12 cellular contexts compared by ENCODE assay signal in the genomic region with DNA sequence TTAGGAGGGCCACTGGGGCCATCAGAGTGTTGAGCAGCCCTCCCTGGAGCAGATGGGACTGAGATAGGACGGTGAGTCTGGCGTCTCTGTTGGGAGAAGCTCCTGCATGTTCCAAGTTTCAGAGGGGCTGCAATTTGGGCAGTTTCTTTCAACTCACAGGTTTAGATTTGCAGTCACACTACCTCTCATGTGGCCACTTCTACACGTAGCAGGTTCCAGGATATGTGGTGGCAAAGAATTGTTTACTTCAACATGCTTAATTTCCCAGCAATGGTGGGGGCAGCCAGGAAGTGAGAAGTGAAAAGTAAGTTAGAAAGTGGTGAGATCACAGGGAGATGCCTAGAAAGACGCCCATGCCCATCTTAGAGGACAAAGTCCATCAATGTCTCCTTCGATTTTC. TPM values are rescaled to one million over a fixed set of nuclear protein-coding genes. Genes with fewer than 3 reads are reported as not detected.
DNase-seq lines count a peak whose midpoint lies in the region; ATAC-seq and TF ChIP-seq lines count a peak whose summit lies in the region.
"Had no signal": no experiment of that assay in that cellular context is flagged by ENCODE, and none has a peak within 500 bp of the region (broad histone marks: within the 10 kb centered on the region; RNA-seq: fewer than 3 reads in every experiment).

No MANE protein-coding gene starts in this region.

- peaks cover 74% of the 10 kb centered on the region for H3K36me3 Mint-ChIP-seq in activated CD4-positive, alpha-beta memory T cell treated with anti-CD3 and anti-CD28 coated beads, Interleukin-2, amount 10 ng/mL, durations not matched to agents 7 days and 5 days (ENCODE audit: low read depth)
- H3K36me3 Mint-ChIP-seq in immature natural killer cell (peaks cover 0 to 15% (median 0%) of the 10 kb centered on the region in 3 donors), HFFc6 (ENCODE audit: low read depth) (peaks cover 14% of the 10 kb centered on the region; the same call in 1 of the 2 replicates)

- CTCF ChIA-PET in activated CD4-positive, alpha-beta memory T cell treated with anti-CD3 and anti-CD28 coated beads, Interleukin-2, amount 10 ng/mL, durations not matched to agents 7 days and 5 days (lab: Charles Lee): interaction anchor here (0.8 to 3.5 kb wide), 6 partner anchors 8 to 34 kb away, joined by 3 to 21 read pairs (median 4); no protein-coding TSS in a partner anchor

- peak overlapping the region; percentile 84 for H3K27ac Mint-ChIP-seq in activated CD4-positive, alpha-beta memory T cell treated with anti-CD3 and anti-CD28 coated beads, Interleukin-2, amount 10 ng/mL, durations not matched to agents 7 days and 5 days
- H3K27ac Mint-ChIP-seq in immature natural killer cell (peak overlapping the region; percentile 51 to 84 (median 69)), HFFc6 (no peak overlapping the region)

- intact Hi-C loops in cardiac septum (cut with DNase I): no loop called here
- intact Hi-C loops in Right ventricle myocardium superior (cut with DNase I): no loop called here
- intact Hi-C loops in head of caudate nucleus (cut with DNase I): loop anchor here (10.0 kb wide), 1 partner anchor 179 kb away; no protein-coding TSS in a partner anchor
- intact Hi-C loops in psoas muscle (cut with DNase I): no loop called here

- peak overlapping the region; percentile 30 for H3K4me3 Mint-ChIP-seq in activated CD4-positive, alpha-beta memory T cell treated with anti-CD3 and anti-CD28 coated beads, Interleukin-2, amount 10 ng/mL, durations not matched to agents 7 days and 5 days
- H3K4me3 Mint-ChIP-seq in immature natural killer cell: peak overlapping the region in 4 of 5 donors; percentile 34 to 60 (median 50)
- H3K4me3 Mint-ChIP-seq in HFFc6: no peak overlapping the region

- whole genome bisulfite sequencing in thymus: 75% methylated on average over 5 of the region's 5 CpGs
- 44 to 63% (median 51%) methylated on average over 5 of the region's 5 CpGs for WGBS in psoas muscle, 3 donors

- no peaks in the 10 kb centered on the region for H3K27me3 Mint-ChIP-seq in activated CD4-positive, alpha-beta memory T cell treated with anti-CD3 and anti-CD28 coated beads, Interleukin-2, amount 10 ng/mL, durations not matched to agents 7 days and 5 days
- H3K27me3 Mint-ChIP-seq in immature natural killer cell (ENCODE audit: low read depth in 3 of 3) (peaks cover 0 to 2% (median 0%) of the 10 kb centered on the region in 3 donors), HFFc6 (ENCODE audit: insufficient read depth) (peaks cover 3% of the 10 kb centered on the region; the same call in 1 of the 2 replicates)

- no peak overlapping the region for H3K4me3 ChIP-seq in thymus (ENCODE audit: low read length)
- no peak overlapping the region for H3K4me3 ChIP-seq in psoas muscle
- H3K4me3 ChIP-seq: colonic mucosa had no signal

- H3K36me3 ChIP-seq in thymus (ENCODE audit: control insufficient read depth, insufficient read depth) (peaks cover 7% of the 10 kb centered on the region), psoas muscle (ENCODE audit: insufficient read depth in 1 of 2, low read depth in 1 of 2) (no peaks in the 10 kb centered on the region)
- H3K36me3 ChIP-seq: colonic mucosa had no signal

- DNase-seq in cardiac septum (ENCODE audit: low spot score) (peak; percentile 33), Right ventricle myocardium superior (no peak), immature natural killer cell (peak in 2 of 3 donors; percentile 16 to 17), head of caudate nucleus (no peak), psoas muscle (no peak), HFFc6 (no peak)
- peak; percentile 68 for DNase-seq in activated CD4-positive, alpha-beta memory T cell treated with anti-CD3 and anti-CD28 coated beads, Interleukin-2, amount 10 ng/mL, durations not matched to agents 7 days and 5 days
- DNase-seq: ACHN, colonic mucosa, GDM1, glutamatergic neuron had no signal

- H3K4me1 ChIP-seq in thymus (ENCODE audit: control insufficient read depth, insufficient read depth, low read length): peaks cover 35% of the 10 kb centered on the region
- H3K4me1 ChIP-seq in psoas muscle: peaks cover 68% of the 10 kb centered on the region
- H3K4me1 ChIP-seq: colonic mucosa had no signal

- POLR2A ChIA-PET in activated CD4-positive, alpha-beta memory T cell treated with anti-CD3 and anti-CD28 coated beads, Interleukin-2, amount 10 ng/mL, durations not matched to agents 7 days and 5 days (lab: Charles Lee): interaction anchor here (1.1 to 12.1 kb wide), 19 partner anchors 6 to 406 kb away, joined by 3 to 120 read pairs (median 11); no protein-coding TSS in a partner anchor

- no peaks in the 10 kb centered on the region for H3K9me3 ChIP-seq in thymus (ENCODE audit: control insufficient read depth)
- no peaks in the 10 kb centered on the region for H3K9me3 ChIP-seq in psoas muscle
- H3K9me3 ChIP-seq: colonic mucosa had no signal

- no peaks in the 10 kb centered on the region for H3K9me3 Mint-ChIP-seq in activated CD4-positive, alpha-beta memory T cell treated with anti-CD3 and anti-CD28 coated beads, Interleukin-2, amount 10 ng/mL, durations not matched to agents 7 days and 5 days
- H3K9me3 Mint-ChIP-seq in immature natural killer cell (no peaks in the 10 kb centered on the region), HFFc6 (no peaks in the 10 kb centered on the region)

- H3K27ac ChIP-seq in thymus (ENCODE audit: low read depth) (peak overlapping the region; percentile 3), psoas muscle (no peak overlapping the region)
- H3K27ac ChIP-seq: colonic mucosa had no signal

- no peaks in the 10 kb centered on the region for H3K27me3 ChIP-seq in thymus (ENCODE audit: control insufficient read depth, insufficient read depth)
- no peaks in the 10 kb centered on the region for H3K27me3 ChIP-seq in psoas muscle (ENCODE audit: insufficient read depth in 3 of 3, low read length in 2 of 3)
- H3K27me3 ChIP-seq: colonic mucosa had no signal

- ATAC-seq in Right ventricle myocardium superior (ENCODE audit: poor library complexity) (no peak), psoas muscle (no peak)

- no peak for TF ChIP-seq CTCF in psoas muscle (IDR thresholded peaks at IDR 0.05)
- TF ChIP-seq CTCF in HFFc6 (IDR thresholded peaks at IDR 0.05): no peak

- H3K4me1 Mint-ChIP-seq in activated CD4-positive, alpha-beta memory T cell treated with anti-CD3 and anti-CD28 coated beads, Interleukin-2, amount 10 ng/mL, durations not matched to agents 7 days and 5 days: peaks cover 96% of the 10 kb centered on the region
- H3K4me1 Mint-ChIP-seq in immature natural killer cell: peaks cover 89 to 95% of the 10 kb centered on the region in 2 donors
- H3K4me1 Mint-ChIP-seq in HFFc6 (ENCODE audit: low read depth): peaks cover 21% of the 10 kb centered on the region

RNA-seq across cellular contexts. Expression of gene NCK2, which starts 9.3 kb away (rescaled TPM):
- total RNA-seq in cardiac septum: 33.2 TPM
- 32.3 TPM for total RNA-seq in Right ventricle myocardium superior
- 10 to 100 TPM; 70.8 to 75.9 TPM for total RNA-seq in activated CD4-positive, alpha-beta memory T cell treated with anti-CD3 and anti-CD28 coated beads, Interleukin-2, amount 10 ng/mL, durations not matched to agents 7 days and 5 days
- 10 to 100 TPM; 10.7 to 22.1 (median 16.2) TPM for polyA plus RNA-seq in immature natural killer cell
- polyA plus RNA-seq in thymus: 31.4 TPM
- total RNA-seq in psoas muscle: 10 to 100 TPM; 33.9 to 53.1 (median 41.1) TPM
- 100 to 1,000 TPM in 1 of 3 donors, 10 to 100 TPM in 2; 26.5 to 111 (median 39.6) TPM for polyA plus RNA-seq in psoas muscle
- 10 to 100 TPM; 18.6 to 20.2 (median 19.8) TPM for total RNA-seq in HFFc6 (2021; fragmentation: NEBNext Ultra II Directional; extraction: Animal tissue kit (Norgen Biotek cat#: 25700))

Comparison
In these comparisons a context has a peak if more than half of its experiments do, and no peak if none do; other contexts are left out.
1. DNase-seq: peak in cardiac septum (single experiment), activated CD4-positive, alpha-beta memory T cell treated with anti-CD3 and anti-CD28 coated beads, Interleukin-2, amount 10 ng/mL, durations not matched to agents 7 days and 5 days (single experiment) and immature natural killer cell (2 of 3); none in Right ventricle myocardium superior (single experiment), head of caudate nucleus (0 of 42), psoas muscle (0 of 2) and HFFc6 (single experiment).